ENCODE assay signal across 12 cellular contexts in the genomic region with DNA sequence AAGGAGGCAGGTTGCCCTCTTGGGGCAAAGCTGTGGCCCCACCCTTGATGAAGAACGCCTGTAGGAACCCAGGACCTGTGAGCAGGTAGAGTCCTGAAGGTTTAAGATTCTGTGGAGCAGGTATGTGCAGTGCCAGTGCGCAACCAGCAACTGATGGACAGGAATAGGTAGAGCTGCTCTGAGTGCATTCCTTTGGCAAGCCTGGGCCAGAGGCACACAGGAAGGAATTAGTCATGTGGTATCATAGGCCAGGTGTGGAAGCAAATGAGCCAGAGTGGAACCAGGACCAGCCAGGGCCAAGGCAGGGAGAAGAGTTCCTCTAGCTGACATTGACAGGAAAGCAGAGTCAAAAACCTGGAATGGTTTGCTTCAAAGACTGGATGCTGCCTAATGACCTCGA. TPM values are rescaled to one million over a fixed set of nuclear protein-coding genes. Genes with fewer than 3 reads are reported as not detected.
DNase-seq lines count a peak whose midpoint lies in the region; ATAC-seq and TF ChIP-seq lines count a peak whose summit lies in the region.
"Had no signal": no experiment of that assay in that cellular context is flagged by ENCODE, and none has a peak within 500 bp of the region (broad histone marks: within the 10 kb centered on the region; RNA-seq: fewer than 3 reads in every experiment).

No MANE protein-coding gene starts in this region.

- BruUV-seq in MCF 10A (replicated peaks; lab: Mats Ljungman, UMichigan): no TSS peak

- H3K4me2 ChIP-seq in DOHH2 (ENCODE audit: low read length): peak overlapping the region; percentile 88
- peak overlapping the region; percentile 90 for H3K4me2 ChIP-seq in Loucy (ENCODE audit: low read depth, low read length, poor library complexity, severe bottlenecking)
- H3K4me2 ChIP-seq in neural progenitor cell: no peak overlapping the region

- H3K27me3 ChIP-seq in DOHH2 (ENCODE audit: control insufficient read depth, low read length) (no peaks in the 10 kb centered on the region), Loucy (ENCODE audit: insufficient read depth, low read length, poor library complexity, severe bottlenecking) (no peaks in the 10 kb centered on the region), neural progenitor cell (no peaks in the 10 kb centered on the region)

- POLR2A ChIA-PET in MCF 10A (lab: Yijun Ruan, JAX): interaction anchor here (0.9 to 1.8 kb wide), 3 partner anchors 10 to 45 kb away, joined by 3 to 6 read pairs (median 3); no protein-coding TSS in a partner anchor

- H3K4me3 ChIP-seq in DOHH2 (ENCODE audit: low read length): peak overlapping the region; percentile 90
- H3K4me3 ChIP-seq in Loucy (ENCODE audit: low read length, poor library complexity, severe bottlenecking): peak overlapping the region; percentile 86
- H3K4me3 ChIP-seq in neural progenitor cell: no peak overlapping the region

- peak overlapping the region; percentile 86 for H3K9ac ChIP-seq in Loucy (ENCODE audit: low read depth, low read length, poor library complexity, severe bottlenecking)
- H3K9ac ChIP-seq in neural progenitor cell: no peak overlapping the region

- intact Hi-C loops in MCF 10A (cut with micrococcal nuclease): no loop called here

- H3K9me2 ChIP-seq in DOHH2 (replicated peaks; ENCODE audit: control insufficient read depth, low read length): no peaks in the 10 kb centered on the region
- H3K9me2 ChIP-seq in Loucy (replicated peaks; ENCODE audit: low read depth, low read length): no peaks in the 10 kb centered on the region

- peaks cover 16% of the 10 kb centered on the region for H3K4me1 Mint-ChIP-seq in MCF 10A (ENCODE audit: insufficient read depth, unreplicated experiment)
- H3K4me1 Mint-ChIP-seq in neural progenitor cell: peaks cover 13% of the 10 kb centered on the region

- DNase-seq in MCF 10A (ENCODE audit: unreplicated experiment) (peak; percentile 72), neural progenitor cell (ENCODE audit: low spot score) (no peak), COLO829 (ENCODE audit: low spot score) (no peak), putamen (ENCODE audit: low spot score) (no peak), GF-D8 (lab: John Stamatoyannopoulos, UW) (no peak)
- DNase-seq: NCI-H2171 had no signal

- H3K4me1 ChIP-seq in DOHH2 (ENCODE audit: control insufficient read depth, low read length): peaks cover 40% of the 10 kb centered on the region
- H3K4me1 ChIP-seq in Loucy (ENCODE audit: insufficient read depth, low read length, poor library complexity, severe bottlenecking): peaks cover 24% of the 10 kb centered on the region
- peaks cover 19% of the 10 kb centered on the region for H3K4me1 ChIP-seq in neural progenitor cell

- H3K27ac Mint-ChIP-seq in MCF 10A (ENCODE audit: low read depth, unreplicated experiment) (no peak overlapping the region), neural progenitor cell (no peak overlapping the region)

- H3K9me3 ChIP-seq in DOHH2 (ENCODE audit: control insufficient read depth, insufficient read depth, low read length): no peaks in the 10 kb centered on the region
- H3K9me3 ChIP-seq in Loucy (ENCODE audit: insufficient read depth, low read depth, low read length): no peaks in the 10 kb centered on the region
- no peaks in the 10 kb centered on the region for H3K9me3 ChIP-seq in neural progenitor cell (ENCODE audit: low read depth)

- peaks cover 53% of the 10 kb centered on the region for H3K79me2 ChIP-seq in DOHH2 (ENCODE audit: control insufficient read depth, low read length)
- H3K79me2 ChIP-seq in Loucy (ENCODE audit: insufficient read depth, low read length): peaks cover 32% of the 10 kb centered on the region
- H3K79me2 ChIP-seq in neural progenitor cell (ENCODE audit: low read depth): peaks cover 13% of the 10 kb centered on the region

- H3K27ac ChIP-seq in DOHH2 (ENCODE audit: low read depth, low read length): no peak overlapping the region
- H3K27ac ChIP-seq in neural progenitor cell: no peak overlapping the region

- H3F3A ChIP-seq in DOHH2 (ENCODE audit: control insufficient read depth, insufficient read depth) (peaks cover 6% of the 10 kb centered on the region), Loucy (ENCODE audit: low read depth) (0 out of 2 replicates have a peak, but pooled peaks cover 2% of the 10 kb centered on the region), neural progenitor cell (ENCODE audit: low read depth) (peaks cover 4% of the 10 kb centered on the region)

- no peaks in the 10 kb centered on the region for H3K27me3 Mint-ChIP-seq in MCF 10A (ENCODE audit: insufficient read depth, unreplicated experiment)
- peaks cover 4% of the 10 kb centered on the region for H3K27me3 Mint-ChIP-seq in neural progenitor cell (ENCODE audit: insufficient read depth, low read depth)

- CTCF ChIA-PET in MCF 10A (lab: Yijun Ruan, JAX): interaction anchor here (1.0 to 1.5 kb wide), 2 partner anchors 10 to 47 kb away, joined by 3 to 6 read pairs; no protein-coding TSS in a partner anchor

- H3K36me3 ChIP-seq in DOHH2 (ENCODE audit: control insufficient read depth, low read length) (peaks cover 28% of the 10 kb centered on the region), Loucy (ENCODE audit: insufficient read depth, low read length) (no peaks in the 10 kb centered on the region), neural progenitor cell (no peaks in the 10 kb centered on the region)

- TF ChIP-seq CTCF in DOHH2 (IDR thresholded peaks at IDR 0.05; ENCODE audit: low read depth, low read length, poor library complexity, severe bottlenecking): no peak
- TF ChIP-seq CTCF in Loucy (conservative IDR thresholded peaks at IDR 0.05; ENCODE audit: low read length): no peak
- no peak for TF ChIP-seq CTCF in MCF 10A (IDR thresholded peaks at IDR 0.05; ENCODE audit: unreplicated experiment)
- no peak for TF ChIP-seq CTCF in neural progenitor cell (IDR thresholded peaks at IDR 0.05)

- no peaks in the 10 kb centered on the region for H4K20me1 ChIP-seq in DOHH2 (ENCODE audit: control insufficient read depth, insufficient read depth, low read depth, low read length)
- no peaks in the 10 kb centered on the region for H4K20me1 ChIP-seq in Loucy (ENCODE audit: insufficient read depth, low read length, poor library complexity, severe bottlenecking)
- no peaks in the 10 kb centered on the region for H4K20me1 ChIP-seq in neural progenitor cell (ENCODE audit: low read depth)

- no peak for ATAC-seq in HG02938 (IDR thresholded peaks at IDR 0.05; ENCODE audit: unreplicated experiment)
- ATAC-seq: SK-N-SH treated with all-trans-retinoic acid at 6 μM for 48 hours had no signal

- H2AFZ ChIP-seq in Loucy (ENCODE audit: low read length): no peak overlapping the region
- H2AFZ ChIP-seq in neural progenitor cell (replicated peaks): no peak overlapping the region

- peak overlapping the region; percentile 28 for H3K4me3 Mint-ChIP-seq in MCF 10A (ENCODE audit: unreplicated experiment)
- H3K4me3 Mint-ChIP-seq in neural progenitor cell: peak overlapping the region; percentile 11

- H3K36me3 Mint-ChIP-seq in MCF 10A (ENCODE audit: insufficient read depth, unreplicated experiment) (no peaks in the 10 kb centered on the region), neural progenitor cell (peaks cover 23% of the 10 kb centered on the region)

- H3K9me3 Mint-ChIP-seq in MCF 10A (ENCODE audit: unreplicated experiment) (no peaks in the 10 kb centered on the region), neural progenitor cell (no peaks in the 10 kb centered on the region)

RNA-seq across cellular contexts. Expression of gene KHDC1, which starts 1.4 kb away (rescaled TPM):
- total RNA-seq in MCF 10A (2022) (1.3 and 2.6 TPM in 2 replicates), neural progenitor cell (ENCODE audit: low replicate concordance) (7.0 and 13.2 TPM in 2 replicates)

RNA-seq across cellular contexts. Expression of gene KHDC1L, which starts 39.1 kb away (rescaled TPM):
- total RNA-seq in MCF 10A (2022) (not detected in 2 replicates), neural progenitor cell (ENCODE audit: low replicate concordance) (1.9 and 2.1 TPM in 2 replicates)
- total RNA-seq: glomerular endothelial cell, mononuclear cell had no signal
